ENCODE assay signal across 2 cellular contexts in genomic region chr3:40719660-40720287, GRCh38.
TF ChIP-seq lines count a peak whose summit lies in the region.

No MANE protein-coding gene starts in this region.

TF ChIP-seq in GM23338, 12 proteins besides CTCF, POLR2A, EP300 and RAD21 (continued from another document):
- TF ChIP-seq NANOG (IDR thresholded peaks at IDR 0.05; ENCODE audit: borderline replicate concordance) = no peak
- no peak for TF ChIP-seq ZNF331 (CRISPR knock-in tag; IDR thresholded peaks at IDR 0.05; ENCODE audit: low read depth)
- no peak for TF ChIP-seq ZNF462 (CRISPR knock-in tag; IDR thresholded peaks at IDR 0.05)

TF ChIP-seq in neural cell, 6 proteins besides CTCF, POLR2A, EP300 and RAD21 (continued from another document):
- TF ChIP-seq REST (IDR thresholded peaks at IDR 0.05; ENCODE audit: borderline replicate concordance) = no peak
TF ChIP-seq in neural cell: peak in this region for 0.
